In the genomic region with DNA sequence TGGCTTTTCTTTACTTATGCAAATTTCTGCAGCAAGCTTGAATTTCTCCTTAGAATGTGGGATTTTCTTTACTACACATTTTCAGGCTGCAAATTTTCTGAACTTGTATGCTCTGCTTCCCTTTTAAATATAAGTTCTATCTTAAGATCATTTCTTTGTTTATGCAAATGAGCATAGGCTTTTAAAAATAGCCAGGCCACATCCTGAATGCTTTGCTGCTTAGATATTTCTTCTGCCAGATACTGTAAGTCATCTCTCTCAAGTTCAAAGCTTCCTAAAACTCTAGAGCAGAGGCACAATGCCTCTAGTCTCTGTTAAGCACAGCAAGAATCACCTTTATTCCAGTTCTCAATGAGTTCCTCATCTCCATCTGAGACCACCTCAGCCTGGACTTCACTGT, we compare ENCODE assay signal across 9 cellular contexts.
"Had no signal": no experiment of that assay in that cellular context is flagged by ENCODE, and none has a peak within 500 bp of the region (broad histone marks: within the 10 kb centered on the region; RNA-seq: fewer than 3 reads in every experiment).

No MANE protein-coding gene starts in this region.

- H3K4me3 ChIP-seq: K562 had no signal

- DNase-seq: IMR-90, KBM-7, KG1 had no signal

- H3K27me3 Mint-ChIP-seq: IgD-negative memory B cell had no signal

- H3K27ac Mint-ChIP-seq: IgD-negative memory B cell had no signal

- H3K4me2 ChIP-seq: KMS-11 had no signal

- ATAC-seq: HepG2, K562 had no signal

- H3K9ac ChIP-seq: KMS-11 had no signal

- H3K36me3 Mint-ChIP-seq: IgD-negative memory B cell had no signal

- H3K27ac ChIP-seq: HL-60, KMS-11 had no signal

- FAIRE-seq: HepG2, HTR-8/SVneo, K562 had no signal
